Comparison of ENCODE assay signal across 18 cellular contexts in the genomic region with DNA sequence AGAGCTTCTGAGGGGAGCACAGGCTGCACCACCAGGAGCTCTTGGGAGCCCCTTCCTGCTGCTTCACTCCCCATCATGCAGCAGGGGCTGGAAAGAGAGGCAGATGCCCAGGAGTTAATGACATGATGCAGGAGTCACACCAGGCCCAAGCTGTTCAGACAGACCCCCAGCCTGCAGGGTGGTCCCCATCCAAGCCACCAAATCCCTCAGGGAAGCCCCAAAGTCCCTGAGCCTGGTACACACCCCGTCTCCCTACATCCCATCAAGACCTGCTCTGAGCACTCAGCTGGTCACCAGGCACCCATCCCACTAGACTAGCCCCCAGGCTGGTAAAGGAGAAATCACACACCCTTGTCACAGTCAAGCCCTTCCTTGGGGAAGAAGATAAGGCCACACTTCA. TPM values are rescaled to one million over a fixed set of nuclear protein-coding genes. Genes with fewer than 3 reads are reported as not detected.
DNase-seq lines count a peak whose midpoint lies in the region; ATAC-seq and TF ChIP-seq lines count a peak whose summit lies in the region.
"Had no signal": no experiment of that assay in that cellular context is flagged by ENCODE, and none has a peak within 500 bp of the region (broad histone marks: within the 10 kb centered on the region; RNA-seq: fewer than 3 reads in every experiment).

No MANE protein-coding gene starts in this region.

- CTCF ChIA-PET in RWPE1 (lab: Yijun Ruan, JAX) = interaction anchor here (4.0 kb wide), 1 partner anchor 14 kb away, joined by 13 read pairs; no protein-coding TSS in a partner anchor

- H3K4me3 Mint-ChIP-seq in CD14-positive monocyte = no peak overlapping the region
- no peak overlapping the region for H3K4me3 Mint-ChIP-seq in naive B cell
- H3K4me3 Mint-ChIP-seq in stimulated activated memory B cell treated with anti-CD40 and anti-IgM and Interleukin-4, amounts not matched to agents 10 μg/mL and 1 μg/mL and 100 μg/mL, for 72 hours = no peak overlapping the region
- no peak overlapping the region for H3K4me3 Mint-ChIP-seq in type B pancreatic cell
- H3K4me3 Mint-ChIP-seq: CD4-positive, alpha-beta memory T cell; GM23338; HFFc6 had no signal

- POLR2A ChIA-PET in RWPE1 (lab: Yijun Ruan, JAX; ENCODE audit: low non-redundant PET) = interaction anchor here (1.2 kb wide), 1 partner anchor 11 kb away, joined by 3 read pairs; the partner anchor contains the start of genes CYB561A3 and TMEM138

- DNase-seq in CD14-positive monocyte (ENCODE audit: low spot score) = no peak
- no peak for DNase-seq in RWPE1 (ENCODE audit: low spot score)
- DNase-seq in naive B cell = no peak
- DNase-seq in type B pancreatic cell (ENCODE audit: extremely low spot score, unreplicated experiment) = no peak
- DNase-seq: ACHN; Calu3; CD4-positive, alpha-beta memory T cell; DMS79 treated with DMSO at 0.1 percent for 48 hours; GF-D8; HFFc6; IMR-90 had no signal

- H3K36me3 Mint-ChIP-seq in CD14-positive monocyte = peaks cover 75 to 89% of the 10 kb centered on the region in 2 donors
- peaks cover 5 to 27% of the 10 kb centered on the region in 2 donors for H3K36me3 Mint-ChIP-seq in naive B cell
- peaks cover 67% of the 10 kb centered on the region for H3K36me3 Mint-ChIP-seq in stimulated activated memory B cell treated with anti-CD40 and anti-IgM and Interleukin-4, amounts not matched to agents 10 μg/mL and 1 μg/mL and 100 μg/mL, for 72 hours
- peaks cover 10% of the 10 kb centered on the region for H3K36me3 Mint-ChIP-seq in type B pancreatic cell

- TF ChIP-seq CTCF in CD14-positive monocyte (IDR thresholded peaks at IDR 0.05) (no peak), RWPE1 (conservative IDR thresholded peaks at IDR 0.05; ENCODE audit: low read depth) (no peak), type B pancreatic cell (conservative IDR thresholded peaks at IDR 0.05) (no peak)

- H3K27me3 Mint-ChIP-seq in CD14-positive monocyte (ENCODE audit: low read depth in 3 of 3) (peaks cover 0 to 3% (median 0%) of the 10 kb centered on the region in 3 donors), naive B cell (no peaks in the 10 kb centered on the region), type B pancreatic cell (no peaks in the 10 kb centered on the region)
- H3K27me3 Mint-ChIP-seq in stimulated activated memory B cell treated with anti-CD40 and anti-IgM and Interleukin-4, amounts not matched to agents 10 μg/mL and 1 μg/mL and 100 μg/mL, for 72 hours = no peaks in the 10 kb centered on the region
- H3K27me3 Mint-ChIP-seq: CD4-positive, alpha-beta memory T cell had no signal

- H3K27ac Mint-ChIP-seq in CD14-positive monocyte (peak overlapping the region in 5 of 7 donors; percentile 67 to 95 (median 79)), naive B cell (peak overlapping the region in 4 of 6 donors; percentile 69 to 86 (median 78)), type B pancreatic cell (no peak overlapping the region)
- H3K27ac Mint-ChIP-seq in stimulated activated memory B cell treated with anti-CD40 and anti-IgM and Interleukin-4, amounts not matched to agents 10 μg/mL and 1 μg/mL and 100 μg/mL, for 72 hours = peak overlapping the region; percentile 58
- H3K27ac Mint-ChIP-seq: GM23338, HFFc6 had no signal

- ATAC-seq in naive B cell (ENCODE audit: low read depth in 2 of 2) (no peak), GM18858 (IDR thresholded peaks at IDR 0.05; ENCODE audit: unreplicated experiment) (no peak), GM21528 (IDR thresholded peaks at IDR 0.05; ENCODE audit: low FRiP score, unreplicated experiment) (no peak)
- ATAC-seq in stimulated activated memory B cell treated with anti-CD40 and anti-IgM and Interleukin-4, amounts not matched to agents 10 μg/mL and 1 μg/mL and 100 μg/mL, for 72 hours = no peak
- ATAC-seq: GM23338, HCT116, K562 had no signal

- intact Hi-C loops in CD14-positive monocyte (cut with micrococcal nuclease) = no loop called here

- H3K9me3 Mint-ChIP-seq in CD14-positive monocyte (no peaks in the 10 kb centered on the region), naive B cell (no peaks in the 10 kb centered on the region), type B pancreatic cell (no peaks in the 10 kb centered on the region)
- H3K9me3 Mint-ChIP-seq in stimulated activated memory B cell treated with anti-CD40 and anti-IgM and Interleukin-4, amounts not matched to agents 10 μg/mL and 1 μg/mL and 100 μg/mL, for 72 hours = no peaks in the 10 kb centered on the region
- H3K9me3 Mint-ChIP-seq: CD4-positive, alpha-beta memory T cell; GM23338; HFFc6 had no signal

- H3K4me1 Mint-ChIP-seq in CD14-positive monocyte (peaks cover 41% of the 10 kb centered on the region), naive B cell (peaks cover 33 to 74% (median 64%) of the 10 kb centered on the region in 3 donors), type B pancreatic cell (ENCODE audit: unreplicated experiment) (no peaks in the 10 kb centered on the region)
- H3K4me1 Mint-ChIP-seq in stimulated activated memory B cell treated with anti-CD40 and anti-IgM and Interleukin-4, amounts not matched to agents 10 μg/mL and 1 μg/mL and 100 μg/mL, for 72 hours = peaks cover 63% of the 10 kb centered on the region

- peak overlapping the region; percentile 56 for H3K27ac ChIP-seq in RWPE1
- H3K27ac ChIP-seq: C4-2B had no signal

RNA-seq across cellular contexts. Expression of gene CYB561A3, which starts 11.3 kb away (rescaled TPM):
- polyA plus RNA-seq in CD14-positive monocyte (100 to 1,000 TPM; 112 TPM), naive B cell (ENCODE audit: low read depth in 6 of 6) (1,000 to 10,000 TPM; 1,105 to 1,945 (median 1,251) TPM)
- 34.9 and 35.0 TPM in 2 replicates for total RNA-seq in type B pancreatic cell (ENCODE audit: low replicate concordance)

RNA-seq across cellular contexts. Expression of gene TMEM138, which starts 11.8 kb away (rescaled TPM):
- polyA plus RNA-seq in CD14-positive monocyte (10 to 100 TPM; 34.5 to 50.7 TPM), naive B cell (ENCODE audit: low read depth in 6 of 6) (10 to 100 TPM; 37.9 to 56.4 (median 41.9) TPM)
- 35.3 and 54.5 TPM in 2 replicates for total RNA-seq in type B pancreatic cell (ENCODE audit: low replicate concordance)

RNA-seq across cellular contexts. Expression of gene TKFC, which starts 17.3 kb away (rescaled TPM):
- polyA plus RNA-seq in CD14-positive monocyte (10 to 100 TPM; 29.5 to 29.6 TPM), naive B cell (ENCODE audit: low read depth in 6 of 6) (10 to 100 TPM; 38.3 to 62.2 (median 46.4) TPM)
- 66.9 and 72.6 TPM in 2 replicates for total RNA-seq in type B pancreatic cell (ENCODE audit: low replicate concordance)

RNA-seq across cellular contexts. Expression of gene DDB1, which starts 17.4 kb away (rescaled TPM):
- 10 to 100 TPM; 86.6 to 97.2 TPM for polyA plus RNA-seq in CD14-positive monocyte
- 100 to 1,000 TPM; 103 to 177 (median 111) TPM for polyA plus RNA-seq in naive B cell (ENCODE audit: low read depth in 6 of 6)
- 234 and 279 TPM in 2 replicates for total RNA-seq in type B pancreatic cell (ENCODE audit: low replicate concordance)

RNA-seq across cellular contexts. Expression of gene TMEM216, which starts 42.1 kb away (rescaled TPM):
- polyA plus RNA-seq in CD14-positive monocyte (10 to 100 TPM; 30.1 to 31.2 TPM), naive B cell (ENCODE audit: low read depth in 6 of 6) (10 to 100 TPM; 36.4 to 76.6 (median 65.0) TPM)
- total RNA-seq in type B pancreatic cell (ENCODE audit: low replicate concordance) = 14.8 and 19.9 TPM in 2 replicates

Comparison
In these comparisons a context has a peak if more than half of its experiments do, and no peak if none do; other contexts are left out.
1. RNA of gene CYB561A3, which starts 11.3 kb away (polyA plus RNA-seq): 1,105 to 1,945 TPM in naive B cell; 112 TPM in CD14-positive monocyte; every median in the first group is over 4 times any median in the second.